Comparison of ENCODE assay signal across 21 cellular contexts in genomic region chr18:67421666-67422065, GRCh38.
"Had no signal": no experiment of that assay in that cellular context is flagged by ENCODE, and none has a peak within 500 bp of the region (broad histone marks: within the 10 kb centered on the region; RNA-seq: fewer than 3 reads in every experiment).

No MANE protein-coding gene starts in this region.

- H3K9me3 ChIP-seq: breast epithelium, esophagus squamous epithelium, gastrocnemius medialis, suprapubic skin, transverse colon, uterus had no signal

- H3K27ac Mint-ChIP-seq: activated CD4-positive, alpha-beta T cell treated with anti-CD3 and anti-CD28 coated beads, Interleukin-2, amount 10 ng/mL, durations not matched to agents 24 days and 14 days; activated CD8-positive, alpha-beta T cell treated with anti-CD3 and anti-CD28 coated beads, Interleukin-2, amount 10 ng/mL, durations not matched to agents 7 days and 5 days; activated naive CD4-positive, alpha-beta T cell treated with anti-CD3 and anti-CD28 coated beads for 36 hours; activated T-cell treated with anti-CD3 and anti-CD28 coated beads, Interleukin-2, amount 50 U/mL, for 24 hours; dendritic cell treated with granulocyte-macrophage colony-stimulating factor and Interleukin-4, amounts not matched to agents 40 ng/mL and 50 ng/mL, for 4 days; memory B cell had no signal

- H3K36me3 ChIP-seq: breast epithelium, esophagus squamous epithelium, gastrocnemius medialis, heart right ventricle, suprapubic skin, transverse colon, uterus had no signal

- H3K27me3 ChIP-seq: breast epithelium, esophagus squamous epithelium, gastrocnemius medialis, heart right ventricle, suprapubic skin, transverse colon, uterus had no signal

- ATAC-seq: activated CD8-positive, alpha-beta T cell treated with anti-CD3 and anti-CD28 coated beads, Interleukin-2, amount 10 ng/mL, durations not matched to agents 7 days and 5 days; gastrocnemius medialis; heart right ventricle; left ventricle myocardium superior; stimulated activated naive CD8-positive, alpha-beta T cell treated with anti-CD3 and anti-CD28 coated beads, Interleukin-15, Interleukin-2, amounts not matched to agents 100 U/mL and 50 U/mL, for 24 hours had no signal

- H3K9me3 Mint-ChIP-seq: activated CD4-positive, alpha-beta T cell treated with anti-CD3 and anti-CD28 coated beads, Interleukin-2, amount 10 ng/mL, durations not matched to agents 24 days and 14 days; activated naive CD4-positive, alpha-beta T cell treated with anti-CD3 and anti-CD28 coated beads for 36 hours; activated T-cell treated with anti-CD3 and anti-CD28 coated beads, Interleukin-2, amount 50 U/mL, for 24 hours; dendritic cell treated with granulocyte-macrophage colony-stimulating factor and Interleukin-4, amounts not matched to agents 40 ng/mL and 50 ng/mL, for 4 days; memory B cell had no signal

- H3K4me1 ChIP-seq: breast epithelium, esophagus squamous epithelium, gastrocnemius medialis, heart right ventricle, suprapubic skin, transverse colon, uterus had no signal

- H3K4me3 Mint-ChIP-seq: activated CD4-positive, alpha-beta T cell treated with anti-CD3 and anti-CD28 coated beads, Interleukin-2, amount 10 ng/mL, durations not matched to agents 24 days and 14 days; activated CD8-positive, alpha-beta T cell treated with anti-CD3 and anti-CD28 coated beads, Interleukin-2, amount 10 ng/mL, durations not matched to agents 7 days and 5 days; activated naive CD4-positive, alpha-beta T cell treated with anti-CD3 and anti-CD28 coated beads for 36 hours; activated T-cell treated with anti-CD3 and anti-CD28 coated beads, Interleukin-2, amount 50 U/mL, for 24 hours; dendritic cell treated with granulocyte-macrophage colony-stimulating factor and Interleukin-4, amounts not matched to agents 40 ng/mL and 50 ng/mL, for 4 days; memory B cell had no signal

- H3K27ac ChIP-seq: breast epithelium, esophagus squamous epithelium, gastrocnemius medialis, heart right ventricle, suprapubic skin, transverse colon, uterus had no signal

- DNase-seq: activated CD4-positive, alpha-beta T cell treated with anti-CD3 and anti-CD28 coated beads, Interleukin-2, amount 10 ng/mL, durations not matched to agents 24 days and 14 days; activated CD8-positive, alpha-beta T cell treated with anti-CD3 and anti-CD28 coated beads, Interleukin-2, amount 10 ng/mL, durations not matched to agents 7 days and 5 days; activated naive CD4-positive, alpha-beta T cell treated with anti-CD3 and anti-CD28 coated beads for 36 hours; activated T-cell treated with anti-CD3 and anti-CD28 coated beads, Interleukin-2, amount 50 U/mL, for 24 hours; aorta; effector CD8-positive, alpha-beta T cell; esophagus squamous epithelium; gastrocnemius medialis; heart right ventricle; left ventricle myocardium superior; occipital lobe; retina; stimulated activated CD4-positive, alpha-beta T cell treated with anti-CD3 and anti-CD28 coated beads, Interleukin-2, amount 100 ng/mL, for 24 hours; stimulated activated naive CD8-positive, alpha-beta T cell treated with anti-CD3 and anti-CD28 coated beads, Interleukin-15, Interleukin-2, amounts not matched to agents 100 U/mL and 50 U/mL, for 24 hours; T1000; transverse colon; uterus had no signal

- H3K4me1 Mint-ChIP-seq: memory B cell had no signal

- H3K4me3 ChIP-seq: breast epithelium, esophagus squamous epithelium, gastrocnemius medialis, heart right ventricle, suprapubic skin, transverse colon, uterus had no signal

- H3K27me3 Mint-ChIP-seq: activated T-cell treated with anti-CD3 and anti-CD28 coated beads, Interleukin-2, amount 50 U/mL, for 24 hours; dendritic cell treated with granulocyte-macrophage colony-stimulating factor and Interleukin-4, amounts not matched to agents 40 ng/mL and 50 ng/mL, for 4 days; memory B cell had no signal

- H3K36me3 Mint-ChIP-seq: memory B cell had no signal
